Comparison of ENCODE assay signal across 1 cellular context in genomic region chr6:106572875-106573575, GRCh38.
TF ChIP-seq lines count a peak whose summit lies in the region.

No MANE protein-coding gene starts in this region.

TF ChIP-seq in SK-N-SH, 30 proteins besides CTCF, POLR2A, EP300 and RAD21 (continued from another document):
- TF ChIP-seq USF1 (IDR thresholded peaks at IDR 0.05; ENCODE audit: borderline replicate concordance, low read depth) (no peak), ZBTB33 (IDR thresholded peaks at IDR 0.05; ENCODE audit: borderline replicate concordance, low read depth) (no peak), REST (IDR thresholded peaks at IDR 0.05; ENCODE audit: low read depth, low read length) (no peak), FOSL2 (IDR thresholded peaks at IDR 0.05; ENCODE audit: borderline replicate concordance, low read depth) (no peak), ELF1 (IDR thresholded peaks at IDR 0.05) (no peak), TEAD4 (IDR thresholded peaks at IDR 0.05; ENCODE audit: borderline replicate concordance, insufficient read depth) (no peak), PBX3 (IDR thresholded peaks at IDR 0.05) (no peak), IRF3 (IDR thresholded peaks at IDR 0.05; ENCODE audit: low read depth, low read length) (no peak), GATA2 (CRISPR knock-in tag; IDR thresholded peaks at IDR 0.05) (no peak), FOXJ3 (CRISPR knock-in tag; IDR thresholded peaks at IDR 0.05) (no peak), USF2 (IDR thresholded peaks at IDR 0.05; ENCODE audit: borderline replicate concordance, low read depth, low read length) (no peak), MAX (IDR thresholded peaks at IDR 0.05; ENCODE audit: low read depth) (no peak), SMC3 (IDR thresholded peaks at IDR 0.05; ENCODE audit: low read depth, low read length) (no peak), POLR2AphosphoS5 (IDR thresholded peaks at IDR 0.05; ENCODE audit: low read depth, low read length) (no peak), MXI1 (IDR thresholded peaks at IDR 0.05; ENCODE audit: low read depth, low read length) (no peak), FOXM1 (IDR thresholded peaks at IDR 0.05; ENCODE audit: low read depth) (no peak), EZH2phosphoT487 (IDR thresholded peaks at IDR 0.05; ENCODE audit: borderline replicate concordance, low read depth) (no peak)
